In the genomic region with DNA sequence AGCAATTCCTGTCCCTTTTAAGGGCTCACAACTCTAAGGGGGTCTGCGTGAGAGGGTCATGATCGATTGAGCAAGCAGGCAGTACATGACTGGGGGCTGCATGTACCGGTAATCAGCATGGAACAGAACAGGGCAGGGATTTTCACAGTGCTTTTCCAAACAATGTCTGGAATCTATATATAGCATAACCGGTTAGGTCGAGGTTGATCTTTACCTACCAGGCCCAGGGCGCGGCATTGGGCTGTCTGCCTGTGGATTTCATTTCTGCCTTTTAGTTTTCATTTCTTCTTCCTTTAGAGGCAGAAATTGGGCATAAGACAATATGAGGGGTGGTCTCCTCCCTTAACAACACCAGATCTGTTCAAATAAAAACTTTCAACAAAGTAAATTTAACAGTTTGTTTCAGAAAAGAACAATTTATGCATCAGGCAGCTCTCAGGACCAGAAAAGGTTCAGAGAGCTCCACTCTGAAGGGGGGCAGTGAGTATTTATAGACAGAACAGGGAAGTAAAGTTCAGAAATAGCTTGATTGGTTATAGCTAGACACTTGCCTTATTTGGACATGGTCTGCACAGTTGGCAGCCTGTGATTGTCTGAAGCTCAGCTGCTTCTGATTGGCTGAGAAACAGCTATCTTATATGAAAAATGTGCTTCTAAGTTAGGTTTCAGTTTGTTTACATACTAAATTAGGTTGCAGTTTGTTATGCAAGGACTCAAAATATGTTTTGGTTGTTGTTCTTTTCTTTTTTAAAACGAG, we compare ENCODE assay signal across 8 cellular contexts. TPM values are rescaled to one million over a fixed set of nuclear protein-coding genes. Genes with fewer than 3 reads are reported as not detected.
DNase-seq lines count a peak whose midpoint lies in the region; ATAC-seq and TF ChIP-seq lines count a peak whose summit lies in the region.

No MANE protein-coding gene starts in this region.

- no peaks in the 10 kb centered on the region for H3K9me3 Mint-ChIP-seq in activated T-helper 2 cell treated with anti-CD3 and anti-CD28 coated beads, Interferon-gamma antibody, Interleukin-2, Interleukin-4, amounts not matched to agents 10 μg/mL and 5 μg/mL and 100 μg/mL, durations not matched to agents 14 hours and 24 hours and 36 hours
- no peaks in the 10 kb centered on the region for H3K9me3 Mint-ChIP-seq in CD8-positive, alpha-beta memory T cell

- peaks cover 17% of the 10 kb centered on the region for H3K4me1 ChIP-seq in DOHH2 (ENCODE audit: control insufficient read depth, low read length)
- H3K4me1 ChIP-seq in HCT116 (ENCODE audit: control insufficient read depth in 1 of 2, insufficient read depth in 2 of 2, low read length in 2 of 2), result peaks cover 0 to 8% of the 10 kb centered on the region in 2 experiments; a peak in 1 of 4 replicates
- no peaks in the 10 kb centered on the region for H3K4me1 ChIP-seq in right cardiac atrium (ENCODE audit: control insufficient read depth, insufficient read depth, low read length)
- no peaks in the 10 kb centered on the region for H3K4me1 ChIP-seq in CD8-positive, alpha-beta memory T cell (ENCODE audit: insufficient read depth, low read length)

- H3K4me2 ChIP-seq in DOHH2 (ENCODE audit: low read length) (0 out of 2 replicates have a peak overlapping the region, but pooled peaks have one; percentile 17), HCT116 (ENCODE audit: low read length) (no peak overlapping the region)

- DNase-seq in HCT116 (ENCODE audit: low read depth, low spot score), result no peak
- DNase-seq in NOMO-1 treated with dmso at 0.1 percent for 144 hours (lab: John Stamatoyannopoulos, UW; ENCODE audit: unreplicated experiment), result peak; percentile 20
- DNase-seq in right cardiac atrium, result no peak
- DNase-seq in activated T-helper 2 cell treated with anti-CD3 and anti-CD28 coated beads, Interferon-gamma antibody, Interleukin-2, Interleukin-4, amounts not matched to agents 10 μg/mL and 5 μg/mL and 100 μg/mL, durations not matched to agents 14 hours and 24 hours and 36 hours (ENCODE audit: low spot score), result no peak
- no peak for DNase-seq in GM10248 (ENCODE audit: extremely low spot score)
- no peak for DNase-seq in SHP77 treated with DMSO at 0.1 percent for 48 hours (lab: John Stamatoyannopoulos, UW)
- no peak for DNase-seq in CD8-positive, alpha-beta memory T cell

- H3F3A ChIP-seq in DOHH2 (ENCODE audit: control insufficient read depth, insufficient read depth), result no peaks in the 10 kb centered on the region

- peak overlapping the region; percentile 91 for H2AFZ ChIP-seq in HCT116 (ENCODE audit: low read depth, low read length, poor library complexity, severe bottlenecking)

- H3K36me3 ChIP-seq in DOHH2 (ENCODE audit: control insufficient read depth, low read length) (no peaks in the 10 kb centered on the region), HCT116 (ENCODE audit: control insufficient read depth in 1 of 2, insufficient read depth in 2 of 2, low read length in 2 of 2) (no peaks in the 10 kb centered on the region)
- no peaks in the 10 kb centered on the region for H3K36me3 ChIP-seq in CD8-positive, alpha-beta memory T cell (ENCODE audit: insufficient read depth, low read length)

- H3K27me3 ChIP-seq in DOHH2 (ENCODE audit: control insufficient read depth, low read length) (no peaks in the 10 kb centered on the region), HCT116 (ENCODE audit: insufficient read depth, low read length) (no peaks in the 10 kb centered on the region), right cardiac atrium (ENCODE audit: control insufficient read depth, insufficient read depth) (no peaks in the 10 kb centered on the region)
- no peaks in the 10 kb centered on the region for H3K27me3 ChIP-seq in CD8-positive, alpha-beta memory T cell (ENCODE audit: insufficient read depth, low read length, poor library complexity, severe bottlenecking)

- H3K9me3 ChIP-seq in DOHH2 (ENCODE audit: control insufficient read depth, insufficient read depth, low read length) (no peaks in the 10 kb centered on the region), HCT116 (ENCODE audit: control insufficient read depth in 1 of 2, insufficient read depth in 1 of 2, low read depth in 1 of 2, low read length in 2 of 2) (no peaks in the 10 kb centered on the region), right cardiac atrium (ENCODE audit: control insufficient read depth, low read length) (no peaks in the 10 kb centered on the region)
- H3K9me3 ChIP-seq in CD8-positive, alpha-beta memory T cell (ENCODE audit: low read length), result no peaks in the 10 kb centered on the region

- H3K79me2 ChIP-seq in DOHH2 (ENCODE audit: control insufficient read depth, low read length) (no peaks in the 10 kb centered on the region), HCT116 (ENCODE audit: insufficient read depth, low read length) (no peaks in the 10 kb centered on the region)

- POLR2A ChIA-PET in HCT116 (lab: Charles Lee) (no interaction called here), GM10248 (lab: Yijun Ruan, JAX) (interaction anchor here (0.8 to 1.5 kb wide), 2 partner anchors 17 to 20 kb away, joined by 3 read pairs; a partner anchor contains a TSS)
- POLR2A ChIA-PET in CD8-positive, alpha-beta memory T cell (lab: Charles Lee), result no interaction called here

- TF ChIP-seq CTCF in DOHH2 (IDR thresholded peaks at IDR 0.05; ENCODE audit: low read depth, low read length, poor library complexity, severe bottlenecking) (no peak), HCT116 (IDR thresholded peaks at IDR 0.05 in 2 of 3, conservative IDR thresholded peaks at IDR 0.05 in 1 of 3; ENCODE audit: borderline replicate concordance in 1 of 3, insufficient read depth in 1 of 3, low read depth in 2 of 3, low read length in 2 of 3) (no peak), GM10248 (IDR thresholded peaks at IDR 0.05; ENCODE audit: control extremely low read depth, extremely low read depth, low read depth, missing control alignments) (no peak)

- no peak overlapping the region for H3K27ac ChIP-seq in DOHH2 (ENCODE audit: low read depth, low read length)
- no peak overlapping the region for H3K27ac ChIP-seq in HCT116 (ENCODE audit: low read depth, low read length)
- no peak overlapping the region for H3K27ac ChIP-seq in right cardiac atrium (ENCODE audit: low read length)
- H3K27ac ChIP-seq in CD8-positive, alpha-beta memory T cell (ENCODE audit: low read depth, low read length), result no peak overlapping the region

- H3K27ac Mint-ChIP-seq in activated T-helper 2 cell treated with anti-CD3 and anti-CD28 coated beads, Interferon-gamma antibody, Interleukin-2, Interleukin-4, amounts not matched to agents 10 μg/mL and 5 μg/mL and 100 μg/mL, durations not matched to agents 14 hours and 24 hours and 36 hours, result no peak overlapping the region
- peak overlapping the region in 1 of 8 donors; percentile 33 for H3K27ac Mint-ChIP-seq in CD8-positive, alpha-beta memory T cell

- H3K9me2 ChIP-seq in DOHH2 (replicated peaks; ENCODE audit: control insufficient read depth, low read length) (no peaks in the 10 kb centered on the region), HCT116 (ENCODE audit: insufficient read depth) (no peaks in the 10 kb centered on the region)

- RAD21 ChIA-PET in HCT116 (lab: Charles Lee; ENCODE audit: low non-redundant PET in 1 of 2, low total read pairs in 2 of 2, uncharacterized antibody in 2 of 2, unreplicated experiment in 2 of 2), result no interaction called here

- TF ChIP-seq POLR2A in HCT116 (IDR thresholded peaks at IDR 0.05; ENCODE audit: borderline replicate concordance, extremely low read depth, insufficient read depth, insufficient read length), result no peak

- H3K4me1 Mint-ChIP-seq in activated T-helper 2 cell treated with anti-CD3 and anti-CD28 coated beads, Interferon-gamma antibody, Interleukin-2, Interleukin-4, amounts not matched to agents 10 μg/mL and 5 μg/mL and 100 μg/mL, durations not matched to agents 14 hours and 24 hours and 36 hours (ENCODE audit: low read depth), result no peaks in the 10 kb centered on the region
- peaks cover 0 to 1% (median 0%) of the 10 kb centered on the region in 3 donors for H3K4me1 Mint-ChIP-seq in CD8-positive, alpha-beta memory T cell

- 81% methylated on average over 8 of the region's 8 CpGs for WGBS in right cardiac atrium

- H4K20me1 ChIP-seq in DOHH2 (ENCODE audit: control insufficient read depth, insufficient read depth, low read depth, low read length) (no peaks in the 10 kb centered on the region), HCT116 (ENCODE audit: insufficient read depth) (no peaks in the 10 kb centered on the region)

- CTCF ChIA-PET in HCT116 (lab: Charles Lee) (interaction anchor here (1.3 to 1.5 kb wide), 2 partner anchors 14 to 16 kb away, joined by 5 to 9 read pairs; no protein-coding TSS in a partner anchor), GM10248 (lab: Yijun Ruan, JAX) (interaction anchor here (1.0 to 3.1 kb wide), 6 partner anchors 11 to 484 kb away, joined by 3 to 25 read pairs (median 8); a partner anchor contains a TSS)
- CTCF ChIA-PET in CD8-positive, alpha-beta memory T cell (lab: Charles Lee), result interaction anchor here (0.6 to 1.2 kb wide), 2 partner anchors 17 to 1042 kb away, joined by 3 to 4 read pairs; a partner anchor contains a TSS

- intact Hi-C loops in HCT116 (cut with micrococcal nuclease), result no loop called here
- intact Hi-C loops in right cardiac atrium (cut with DNase I), result no loop called here
- intact Hi-C loops in activated T-helper 2 cell treated with anti-CD3 and anti-CD28 coated beads, Interferon-gamma antibody, Interleukin-2, Interleukin-4, amounts not matched to agents 10 μg/mL and 5 μg/mL and 100 μg/mL, durations not matched to agents 14 hours and 24 hours and 36 hours (cut with micrococcal nuclease), result no loop called here

- BruUV-seq in HCT116 (replicated peaks; lab: Mats Ljungman, UMichigan), result no TSS peak

- H3K4me3 Mint-ChIP-seq in activated T-helper 2 cell treated with anti-CD3 and anti-CD28 coated beads, Interferon-gamma antibody, Interleukin-2, Interleukin-4, amounts not matched to agents 10 μg/mL and 5 μg/mL and 100 μg/mL, durations not matched to agents 14 hours and 24 hours and 36 hours (ENCODE audit: low read depth), result no peak overlapping the region
- no peak overlapping the region for H3K4me3 Mint-ChIP-seq in CD8-positive, alpha-beta memory T cell

- H3K27me3 Mint-ChIP-seq in activated T-helper 2 cell treated with anti-CD3 and anti-CD28 coated beads, Interferon-gamma antibody, Interleukin-2, Interleukin-4, amounts not matched to agents 10 μg/mL and 5 μg/mL and 100 μg/mL, durations not matched to agents 14 hours and 24 hours and 36 hours (ENCODE audit: low read depth), result peaks cover 10% of the 10 kb centered on the region
- peaks cover 11 to 25% of the 10 kb centered on the region in 2 donors for H3K27me3 Mint-ChIP-seq in CD8-positive, alpha-beta memory T cell

- H3K36me3 Mint-ChIP-seq in activated T-helper 2 cell treated with anti-CD3 and anti-CD28 coated beads, Interferon-gamma antibody, Interleukin-2, Interleukin-4, amounts not matched to agents 10 μg/mL and 5 μg/mL and 100 μg/mL, durations not matched to agents 14 hours and 24 hours and 36 hours (ENCODE audit: low read depth), result no peaks in the 10 kb centered on the region
- H3K36me3 Mint-ChIP-seq in CD8-positive, alpha-beta memory T cell, result no peaks in the 10 kb centered on the region

- ATAC-seq in HCT116, result peak; percentile 73; the same call in 1 of the 2 replicates
- ATAC-seq in right cardiac atrium, result peak; percentile 65 to 88

- TF ChIP-seq RAD21 in HCT116 (IDR thresholded peaks at IDR 0.05; ENCODE audit: low read depth), result no peak

- H3K4me3 ChIP-seq in DOHH2 (ENCODE audit: low read length) (peak overlapping the region; percentile 28; the same call in 1 of the 2 replicates), HCT116 (replicated peaks in 1 of 2; ENCODE audit: low read depth in 1 of 2, low read length in 2 of 2) (no peak overlapping the region), right cardiac atrium (ENCODE audit: low read length) (no peak overlapping the region)
- no peak overlapping the region for H3K4me3 ChIP-seq in CD8-positive, alpha-beta memory T cell (ENCODE audit: low read length)

- no peak overlapping the region for H3K9ac ChIP-seq in HCT116 (ENCODE audit: low read length)

RNA-seq across cellular contexts. Expression of a gene that starts 17.2 kb away (rescaled TPM):
- 15.9 TPM for total RNA-seq in HCT116 (2021; ENCODE audit: unreplicated experiment)
- 14.8 and 22.8 TPM in 2 replicates for polyA plus RNA-seq in HCT116 (2012)
- total RNA-seq in right cardiac atrium, result 10 to 100 TPM; 11.9 to 20.1 (median 15.2) TPM
- 10.3 TPM for polyA plus RNA-seq in right cardiac atrium
- 17.2 and 20.1 TPM in 2 replicates for total RNA-seq in activated T-helper 2 cell treated with anti-CD3 and anti-CD28 coated beads, Interferon-gamma antibody, Interleukin-2, Interleukin-4, amounts not matched to agents 10 μg/mL and 5 μg/mL and 100 μg/mL, durations not matched to agents 14 hours and 24 hours and 36 hours
- total RNA-seq in CD8-positive, alpha-beta memory T cell, result 10 to 100 TPM; 17.9 to 18.0 TPM
- 10.6 TPM for polyA plus RNA-seq in CD8-positive, alpha-beta memory T cell

RNA-seq across cellular contexts. Expression of a gene that starts 36.4 kb away (rescaled TPM):
- total RNA-seq in HCT116 (2021; ENCODE audit: unreplicated experiment), result 0.93 TPM
- 0.36 and 0.47 TPM in 2 replicates for polyA plus RNA-seq in HCT116 (2012)
- 10 to 100 TPM; 41.3 to 52.3 (median 48.5) TPM for total RNA-seq in right cardiac atrium
- polyA plus RNA-seq in right cardiac atrium, result 14.6 TPM
- 13.2 and 14.0 TPM in 2 replicates for total RNA-seq in activated T-helper 2 cell treated with anti-CD3 and anti-CD28 coated beads, Interferon-gamma antibody, Interleukin-2, Interleukin-4, amounts not matched to agents 10 μg/mL and 5 μg/mL and 100 μg/mL, durations not matched to agents 14 hours and 24 hours and 36 hours
- 10 to 100 TPM; 24.2 to 25.8 TPM for total RNA-seq in CD8-positive, alpha-beta memory T cell
- 3.4 TPM for polyA plus RNA-seq in CD8-positive, alpha-beta memory T cell
